Comparison of ENCODE assay signal across 8 cellular contexts in genomic region chr11:75280227-75280671, GRCh38. TPM values are rescaled to one million over a fixed set of nuclear protein-coding genes. Genes with fewer than 3 reads are reported as not detected.
DNase-seq lines count a peak whose midpoint lies in the region; ATAC-seq, FAIRE-seq and TF ChIP-seq lines count a peak whose summit lies in the region.

No MANE protein-coding gene starts in this region.

- TF ChIP-seq POLR2A in gastroesophageal sphincter (IDR thresholded peaks at IDR 0.05) (no peak), suprapubic skin (IDR thresholded peaks at IDR 0.05) (no peak)

- TF ChIP-seq EP300 in gastroesophageal sphincter (IDR thresholded peaks at IDR 0.05): no peak
- TF ChIP-seq EP300 in suprapubic skin (IDR thresholded peaks at IDR 0.05): no peak

- DNase-seq in LNCaP clone FGC (ENCODE audit: low read depth) (peak; percentile 25), SJSA1 (ENCODE audit: low read depth in 1 of 2, low spot score in 2 of 2) (peak; percentile 27 to 58), omental fat pad (ENCODE audit: low spot score) (peak; percentile 62), suprapubic skin (ENCODE audit: low spot score in 2 of 2) (peak in 1 of 2 donors; percentile 81)
- DNase-seq in activated naive CD4-positive, alpha-beta T cell (lab: John Stamatoyannopoulos, UW): peak; percentile 28 to 66 (median 50)

- H3K4me3 ChIP-seq in LNCaP clone FGC (ENCODE audit: low read depth, low read length): no peak overlapping the region
- no peak overlapping the region for H3K4me3 ChIP-seq in SJSA1
- no peak overlapping the region for H3K4me3 ChIP-seq in gastroesophageal sphincter
- H3K4me3 ChIP-seq in suprapubic skin: no peak overlapping the region

- ATAC-seq in gastroesophageal sphincter: peak; percentile 79
- peak; percentile 55 for ATAC-seq in omental fat pad (ENCODE audit: low FRiP score)
- no peak for ATAC-seq in GM18858 (IDR thresholded peaks at IDR 0.05; ENCODE audit: unreplicated experiment)

- WGBS in gastroesophageal sphincter (ENCODE audit: low coverage in 1 of 2), 2 donors: 27% methylated on average over 5 of the region's 8 CpGs; no CpG with 5 or more reads in 1 of the 2 donors
- 26% methylated on average over 6 of the region's 8 CpGs for WGBS in suprapubic skin

- TF ChIP-seq CTCF in LNCaP clone FGC (IDR thresholded peaks at IDR 0.05; ENCODE audit: control insufficient read depth, extremely low read depth, insufficient read depth) (peak; percentile 99), gastroesophageal sphincter (IDR thresholded peaks at IDR 0.05) (peak in 3 of 4 experiments; percentile 99), omental fat pad (IDR thresholded peaks at IDR 0.05) (peak in 2 of 3 donors; percentile 72 to 81), suprapubic skin (IDR thresholded peaks at IDR 0.05) (peak; percentile 91 to 92)

- no peaks in the 10 kb centered on the region for H3K4me1 ChIP-seq in SJSA1 (replicated peaks)
- H3K4me1 ChIP-seq in gastroesophageal sphincter: peaks cover 0 to 23% (median 6%) of the 10 kb centered on the region in 3 donors
- peaks cover 14% of the 10 kb centered on the region for H3K4me1 ChIP-seq in suprapubic skin

- H3K27ac ChIP-seq in SJSA1 (no peak overlapping the region), gastroesophageal sphincter (peak overlapping the region in 3 of 4 donors; percentile 47 to 66 (median 55)), suprapubic skin (no peak overlapping the region)

- no peaks in the 10 kb centered on the region for H3K9me3 ChIP-seq in SJSA1 (replicated peaks)
- H3K9me3 ChIP-seq in gastroesophageal sphincter: no peaks in the 10 kb centered on the region
- no peaks in the 10 kb centered on the region for H3K9me3 ChIP-seq in suprapubic skin

- no peaks in the 10 kb centered on the region for H3K36me3 ChIP-seq in SJSA1
- peaks cover 3 to 98% of the 10 kb centered on the region in 2 donors for H3K36me3 ChIP-seq in gastroesophageal sphincter
- peaks cover 76% of the 10 kb centered on the region for H3K36me3 ChIP-seq in suprapubic skin

- FAIRE-seq in G401.6 (lab: Jason Lieb, UNC): peak; percentile 76

- no peaks in the 10 kb centered on the region for H3K27me3 ChIP-seq in SJSA1 (replicated peaks)
- no peaks in the 10 kb centered on the region for H3K27me3 ChIP-seq in gastroesophageal sphincter
- no peaks in the 10 kb centered on the region for H3K27me3 ChIP-seq in suprapubic skin

RNA-seq across cellular contexts. Expression of gene TPBGL, which starts 39.7 kb away (rescaled TPM):
- total RNA-seq in SJSA1 (2014; rRNA removed; shearing (Covaris generic)): not detected in 2 replicates
- under 1 TPM in 2 of 4 donors, not detected in 2; 0.13 to 0.31 TPM for total RNA-seq in gastroesophageal sphincter
- total RNA-seq in omental fat pad: under 1 TPM in 2 of 4 donors, not detected in 2; 0.19 to 0.48 TPM
- under 1 TPM in 2 of 4 donors, not detected in 2; 0.36 to 0.40 TPM for total RNA-seq in suprapubic skin

Comparison
In these comparisons a context has a peak if more than half of its experiments do, and no peak if none do; other contexts are left out.
1. H3K27ac ChIP-seq: peak in gastroesophageal sphincter (3 of 4); none in SJSA1 (single experiment) and suprapubic skin (single experiment).
2. Peak in every context shown above with its lines, with median percentiles within 50 percentile points of each other: CTCF ChIP-seq.